Comparison of ENCODE assay signal across 25 cellular contexts in genomic region chr10:113713297-113713982, GRCh38. TPM values are rescaled to one million over a fixed set of nuclear protein-coding genes. Genes with fewer than 3 reads are reported as not detected.
DNase-seq lines count a peak whose midpoint lies in the region; ATAC-seq, FAIRE-seq and TF ChIP-seq lines count a peak whose summit lies in the region.
"Had no signal": no experiment of that assay in that cellular context is flagged by ENCODE, and none has a peak within 500 bp of the region (broad histone marks: within the 10 kb centered on the region; RNA-seq: fewer than 3 reads in every experiment).

No MANE protein-coding gene starts in this region.

- no TSS peak for BruUV-seq in HepG2 (replicated peaks; lab: Mats Ljungman, UMichigan)

- POLR2A ChIA-PET in HepG2 (lab: Yijun Ruan, JAX): no interaction called here

- H3K27me3 ChIP-seq in HepG2 (ENCODE audit: control insufficient read depth in 1 of 2, insufficient read depth in 2 of 2, low read length in 2 of 2) (no peaks in the 10 kb centered on the region), right lobe of liver (no peaks in the 10 kb centered on the region), astrocyte (ENCODE audit: insufficient read depth, low read length) (no peaks in the 10 kb centered on the region), smooth muscle cell (ENCODE audit: low read depth) (no peaks in the 10 kb centered on the region)
- H3K27me3 ChIP-seq: MG63 had no signal

- DNase-seq in HepG2 (ENCODE audit: low spot score): no peak
- no peak for DNase-seq in right lobe of liver
- no peak for DNase-seq in astrocyte (ENCODE audit: low read depth)
- DNase-seq in left colon: no peak
- no peak for DNase-seq in retina
- DNase-seq in activated T-cell treated with anti-CD3 and anti-CD28 coated beads, Interleukin-2, amount 50 U/mL, for 48 hours: no peak
- no peak for DNase-seq in smooth muscle cell (lab: John Stamatoyannopoulos, UW; ENCODE audit: unreplicated experiment)
- DNase-seq in A172 (ENCODE audit: low spot score): no peak
- DNase-seq: C1 segment of cervical spinal cord; CD4-positive, alpha-beta memory T cell; COR-L47; DMS53; KG1; MG63; NCI-H2029; NCI-H446; NCI-H524 treated with DMSO at 0.1 percent for 48 hours; SHP77 treated with DMSO at 0.1 percent for 48 hours had no signal

- H3F3A ChIP-seq in smooth muscle cell (ENCODE audit: low read depth): peaks cover 15% of the 10 kb centered on the region

- H3K4me1 ChIP-seq in HepG2 (ENCODE audit: insufficient read depth, low read length) (no peaks in the 10 kb centered on the region), right lobe of liver (no peaks in the 10 kb centered on the region), astrocyte (ENCODE audit: insufficient read depth, low read length) (peaks cover 15% of the 10 kb centered on the region), smooth muscle cell (ENCODE audit: low read depth) (peaks cover 28% of the 10 kb centered on the region)

- intact Hi-C loops in HepG2 (cut with micrococcal nuclease; ENCODE audit: unreplicated experiment): no loop called here
- intact Hi-C loops in right lobe of liver (cut with DNase I): no loop called here
- intact Hi-C loops in left colon (cut with DNase I, micrococcal nuclease): no loop called here

- H3K9me3 ChIP-seq in HepG2 (ENCODE audit: low read length): no peaks in the 10 kb centered on the region
- no peaks in the 10 kb centered on the region for H3K9me3 ChIP-seq in right lobe of liver
- H3K9me3 ChIP-seq in astrocyte (ENCODE audit: insufficient read depth, low read depth, low read length): no peaks in the 10 kb centered on the region
- H3K9me3 ChIP-seq in smooth muscle cell (replicated peaks; ENCODE audit: low read depth): no peaks in the 10 kb centered on the region
- H3K9me3 ChIP-seq: MG63 had no signal

- no peak for TF ChIP-seq RAD21 in HepG2 (CRISPR knock-in tag; IDR thresholded peaks at IDR 0.05)

- TF ChIP-seq POLR2A in HepG2 (IDR thresholded peaks at IDR 0.05; ENCODE audit: insufficient read depth in 1 of 2, low read depth in 2 of 2, low read length in 2 of 2) (no peak), right lobe of liver (IDR thresholded peaks at IDR 0.05) (no peak)

- FAIRE-seq in HepG2 (lab: Jason Lieb, UNC) (no peak), astrocyte (lab: Jason Lieb, UNC) (peak; percentile 29)

- no peak overlapping the region for H2AFZ ChIP-seq in HepG2 (ENCODE audit: low read length)
- H2AFZ ChIP-seq in astrocyte (ENCODE audit: low read depth, low read length): no peak overlapping the region
- H2AFZ ChIP-seq in smooth muscle cell (ENCODE audit: low read depth): no peak overlapping the region

- no peaks in the 10 kb centered on the region for H3K9me3 Mint-ChIP-seq in astrocyte (ENCODE audit: unreplicated experiment)
- H3K9me3 Mint-ChIP-seq: CD4-positive, alpha-beta memory T cell had no signal

- H4K20me1 ChIP-seq in HepG2 (ENCODE audit: insufficient read depth, low read length) (no peaks in the 10 kb centered on the region), astrocyte (ENCODE audit: insufficient read depth, low read length) (peaks cover 49% of the 10 kb centered on the region), smooth muscle cell (ENCODE audit: low read depth) (peaks cover 69% of the 10 kb centered on the region)

- 95% methylated on average over 3 of the region's 3 CpGs for WGBS in HepG2 (ENCODE audit: low lambda C conversion rate)
- 81% methylated on average over 3 of the region's 3 CpGs for WGBS in right lobe of liver (ENCODE audit: insufficient coverage, low coverage, low lambda C conversion rate, missing lambda C conversion rate)
- 94% methylated on average over 3 of the region's 3 CpGs for WGBS in smooth muscle cell (ENCODE audit: low lambda C conversion rate)

- no peak overlapping the region for H3K27ac Mint-ChIP-seq in astrocyte (ENCODE audit: unreplicated experiment)

- no peaks in the 10 kb centered on the region for H3K27me3 Mint-ChIP-seq in astrocyte (ENCODE audit: low read depth, unreplicated experiment)
- H3K27me3 Mint-ChIP-seq: CD4-positive, alpha-beta memory T cell had no signal

- no peak for TF ChIP-seq CTCF in HepG2 (CRISPR knock-in tag; IDR thresholded peaks at IDR 0.05)
- TF ChIP-seq CTCF in right lobe of liver (IDR thresholded peaks at IDR 0.05): no peak
- TF ChIP-seq CTCF in astrocyte (IDR thresholded peaks at IDR 0.05; ENCODE audit: insufficient read depth, low read depth, low read length): no peak
- TF ChIP-seq CTCF in smooth muscle cell (IDR thresholded peaks at IDR 0.05; ENCODE audit: borderline replicate concordance, insufficient read depth, poor library complexity, severe bottlenecking): no peak

- peaks cover 26% of the 10 kb centered on the region for H3K4me1 Mint-ChIP-seq in astrocyte (ENCODE audit: low read depth, unreplicated experiment)

- no peak for ATAC-seq in HepG2
- no peak for ATAC-seq in right lobe of liver
- peak; percentile 58 for ATAC-seq in left colon
- ATAC-seq: Panc1 had no signal

- H3K27ac ChIP-seq in HepG2 (ENCODE audit: extremely low read length, insufficient read depth, low read length) (no peak overlapping the region), right lobe of liver (no peak overlapping the region), astrocyte (ENCODE audit: low read depth, low read length) (no peak overlapping the region), smooth muscle cell (ENCODE audit: low read depth) (no peak overlapping the region)

- H3K36me3 ChIP-seq in HepG2 (replicated peaks in 1 of 2; ENCODE audit: control insufficient read depth in 1 of 2, insufficient read depth in 2 of 2, low read length in 2 of 2): peaks cover 3% of the 10 kb centered on the region in 2 experiments; a peak in 3 of 5 replicates
- H3K36me3 ChIP-seq in right lobe of liver: no peaks in the 10 kb centered on the region
- H3K36me3 ChIP-seq in astrocyte (ENCODE audit: insufficient read depth, low read length): no peaks in the 10 kb centered on the region
- H3K36me3 ChIP-seq in smooth muscle cell (ENCODE audit: low read depth): no peaks in the 10 kb centered on the region
- H3K36me3 ChIP-seq: MG63 had no signal

- no peak overlapping the region for H3K4me3 ChIP-seq in HepG2 (replicated peaks in 1 of 3; ENCODE audit: insufficient read depth in 1 of 3, low read depth in 2 of 3, low read length in 3 of 3)
- no peak overlapping the region for H3K4me3 ChIP-seq in right lobe of liver
- H3K4me3 ChIP-seq in astrocyte (ENCODE audit: insufficient read depth, low read depth, low read length): no peak overlapping the region
- H3K4me3 ChIP-seq in smooth muscle cell: no peak overlapping the region
- H3K4me3 ChIP-seq: MG63 had no signal

- H3K4me2 ChIP-seq in HepG2 (ENCODE audit: low read depth, low read length) (no peak overlapping the region), astrocyte (ENCODE audit: low read length) (no peak overlapping the region), smooth muscle cell (no peak overlapping the region)

- no peak overlapping the region for H3K4me3 Mint-ChIP-seq in astrocyte (ENCODE audit: unreplicated experiment)

- no peak overlapping the region for H3K9ac ChIP-seq in HepG2 (ENCODE audit: insufficient read depth, low read depth, low read length)
- H3K9ac ChIP-seq in astrocyte (ENCODE audit: low read length): no peak overlapping the region
- H3K9ac ChIP-seq in smooth muscle cell (ENCODE audit: low read depth): no peak overlapping the region

- peaks cover 24% of the 10 kb centered on the region for H3K36me3 Mint-ChIP-seq in astrocyte (ENCODE audit: low read depth, unreplicated experiment)

- in situ Hi-C loops in HepG2 (cut with HindIII; ENCODE audit: extremely low pct_ligation_motif_present, low pct_unique_long_range_greater_than_20kb): no loop called here

- no peak for TF ChIP-seq EP300 in HepG2 (IDR thresholded peaks at IDR 0.05; ENCODE audit: low read depth in 2 of 2, low read length in 2 of 2)
- no peak for TF ChIP-seq EP300 in HepG2 (CRISPR knock-in tag; IDR thresholded peaks at IDR 0.05; ENCODE audit: borderline replicate concordance)

- no peaks in the 10 kb centered on the region for H3K79me2 ChIP-seq in HepG2 (ENCODE audit: insufficient read depth, low read length)
- peaks cover 3% of the 10 kb centered on the region for H3K79me2 ChIP-seq in astrocyte (ENCODE audit: insufficient read depth, low read length)
- no peaks in the 10 kb centered on the region for H3K79me2 ChIP-seq in smooth muscle cell (ENCODE audit: low read depth)

- CTCF ChIA-PET in HepG2 (lab: Yijun Ruan, JAX; ENCODE audit: low intra/inter-chr PET ratio, low total read pairs): no interaction called here

RNA-seq across cellular contexts. Expression of gene CASP7, which starts 33.7 kb away (rescaled TPM):
- total RNA-seq in HepG2 (2016; rRNA removed; fragmentation: Illumina TruSeq; extraction: Trizol) (39.3 and 64.6 TPM in 2 replicates), right lobe of liver (10 to 100 TPM in 5 of 6 experiments, 1 to 10 TPM in 1; 9.5 to 24.7 (median 12.4) TPM), astrocyte (41.9 and 44.9 TPM in 2 replicates), left colon (100 to 1,000 TPM; 177 to 205 TPM), smooth muscle cell (21.5 and 25.8 TPM in 2 replicates)
- total RNA-seq in HepG2 (2016; cell fraction: cytosol; rRNA removed; fragmentation: Illumina TruSeq; extraction: Trizol; ENCODE audit: low read depth): 4.5 and 5.7 TPM in 2 replicates
- 42.2 and 60.7 TPM in 2 replicates for total RNA-seq in HepG2 (2016; cell fraction: insoluble cytoplasmic fraction; rRNA removed; fragmentation: Illumina TruSeq; extraction: Trizol)
- 17.0 and 19.0 TPM in 2 replicates for total RNA-seq in HepG2 (2016; cell fraction: membrane; rRNA removed; fragmentation: Illumina TruSeq; extraction: Trizol)
- total RNA-seq in HepG2 (2016; cell fraction: nucleus; rRNA removed; fragmentation: Illumina TruSeq; extraction: Trizol): 17.3 and 20.2 TPM in 2 replicates
- polyA plus RNA-seq in HepG2 (2011; rRNA removed) (11.9 and 12.2 TPM in 2 replicates), smooth muscle cell (12.3 and 16.2 TPM in 2 replicates)
- 7.9 and 10.9 TPM in 2 replicates for polyA plus RNA-seq in HepG2 (2011; cell fraction: cytosol; rRNA removed)
- 5.8 and 6.8 TPM in 2 replicates for polyA plus RNA-seq in HepG2 (2011; cell fraction: nucleus; rRNA removed)
- 12.5 and 15.5 TPM in 2 replicates for polyA plus RNA-seq in HepG2 (2012)
- 2.1 and 2.3 TPM in 2 replicates for polyA plus RNA-seq in HepG2 (2016; cell fraction: cytosol; fragmentation: Illumina TruSeq; extraction: Trizol; ENCODE audit: low read depth)
- polyA plus RNA-seq in HepG2 (2016; cell fraction: insoluble cytoplasmic fraction; fragmentation: Illumina TruSeq; extraction: Trizol; ENCODE audit: low read depth): 53.0 and 56.5 TPM in 2 replicates
- 9.0 and 9.3 TPM in 2 replicates for polyA plus RNA-seq in HepG2 (2016; cell fraction: membrane; fragmentation: Illumina TruSeq; extraction: Trizol; ENCODE audit: low read depth)
- 25.8 and 29.0 TPM in 2 replicates for polyA plus RNA-seq in HepG2 (2016; cell fraction: nucleus; fragmentation: Illumina TruSeq; extraction: Trizol; ENCODE audit: insufficient read depth, low read depth)
- 5.1 and 13.5 TPM in 2 replicates for polyA minus RNA-seq in HepG2 (2011; rRNA and poly(A)+ RNA removed; ENCODE audit: low replicate concordance)
- 9.8 and 11.6 TPM in 2 replicates for polyA minus RNA-seq in HepG2 (2011; cell fraction: cytosol; rRNA and poly(A)+ RNA removed)
- 10.3 and 10.8 TPM in 2 replicates for polyA minus RNA-seq in HepG2 (2011; cell fraction: nucleus; rRNA and poly(A)+ RNA removed)
- 32.5 and 37.1 TPM in 2 replicates for total RNA-seq in A172 (2014; rRNA removed; shearing (Covaris generic))

RNA-seq across cellular contexts. Expression of gene PLEKHS1, which starts 38.0 kb away (rescaled TPM):
- total RNA-seq in HepG2 (2016; rRNA removed; fragmentation: Illumina TruSeq; extraction: Trizol) (not detected in 2 replicates), right lobe of liver (not detected), astrocyte (not detected in 2 replicates), left colon (10 to 100 TPM in 1 of 2 donors, 1 to 10 TPM in 1; 6.6 to 12.2 TPM), smooth muscle cell (not detected in 2 replicates)
- total RNA-seq in HepG2 (2016; cell fraction: cytosol; rRNA removed; fragmentation: Illumina TruSeq; extraction: Trizol; ENCODE audit: low read depth): not detected in 2 replicates
- not detected in 2 replicates for total RNA-seq in HepG2 (2016; cell fraction: insoluble cytoplasmic fraction; rRNA removed; fragmentation: Illumina TruSeq; extraction: Trizol)
- not detected in 2 replicates for total RNA-seq in HepG2 (2016; cell fraction: membrane; rRNA removed; fragmentation: Illumina TruSeq; extraction: Trizol)
- not detected in 2 replicates for total RNA-seq in HepG2 (2016; cell fraction: nucleus; rRNA removed; fragmentation: Illumina TruSeq; extraction: Trizol)
- polyA plus RNA-seq in HepG2 (2011; rRNA removed) (not detected in 2 replicates), smooth muscle cell (not detected in 2 replicates)
- polyA plus RNA-seq in HepG2 (2011; cell fraction: cytosol; rRNA removed): not detected in 2 replicates
- 0.06 TPM in 1 of 2 replicates, not detected in the other for polyA plus RNA-seq in HepG2 (2011; cell fraction: nucleus; rRNA removed)
- polyA plus RNA-seq in HepG2 (2012): 0.04 TPM in 1 of 2 replicates, not detected in the other
- polyA plus RNA-seq in HepG2 (2016; cell fraction: cytosol; fragmentation: Illumina TruSeq; extraction: Trizol; ENCODE audit: low read depth): not detected in 2 replicates
- polyA plus RNA-seq in HepG2 (2016; cell fraction: insoluble cytoplasmic fraction; fragmentation: Illumina TruSeq; extraction: Trizol; ENCODE audit: low read depth): not detected in 2 replicates
- not detected in 2 replicates for polyA plus RNA-seq in HepG2 (2016; cell fraction: membrane; fragmentation: Illumina TruSeq; extraction: Trizol; ENCODE audit: low read depth)
- polyA plus RNA-seq in HepG2 (2016; cell fraction: nucleus; fragmentation: Illumina TruSeq; extraction: Trizol; ENCODE audit: insufficient read depth, low read depth): 0.13 and 0.29 TPM in 2 replicates
- not detected in 2 replicates for polyA minus RNA-seq in HepG2 (2011; rRNA and poly(A)+ RNA removed; ENCODE audit: low replicate concordance)
- not detected in 2 replicates for polyA minus RNA-seq in HepG2 (2011; cell fraction: cytosol; rRNA and poly(A)+ RNA removed)
- not detected in 2 replicates for polyA minus RNA-seq in HepG2 (2011; cell fraction: nucleus; rRNA and poly(A)+ RNA removed)
- 0.31 TPM in 1 of 2 replicates, not detected in the other for total RNA-seq in A172 (2014; rRNA removed; shearing (Covaris generic))
- total RNA-seq: A673, Daoy, G401, H7, HT-29, OCI-LY7 had no signal
- polyA plus RNA-seq: CD4-positive, alpha-beta memory T cell had no signal

RNA-seq across cellular contexts. Expression of gene NRAP, which starts 49.6 kb away (rescaled TPM):
- total RNA-seq in HepG2 (2016; rRNA removed; fragmentation: Illumina TruSeq; extraction: Trizol) (not detected in 2 replicates), right lobe of liver (1 to 10 TPM in 1 of 6 experiments, under 1 TPM in 4, not detected in 1; 0.07 to 1.9 (median 0.22) TPM), astrocyte (not detected in 2 replicates), left colon (under 1 TPM; 0.49 to 0.64 TPM), smooth muscle cell (not detected in 2 replicates)
- total RNA-seq in HepG2 (2016; cell fraction: cytosol; rRNA removed; fragmentation: Illumina TruSeq; extraction: Trizol; ENCODE audit: low read depth): not detected in 2 replicates
- total RNA-seq in HepG2 (2016; cell fraction: insoluble cytoplasmic fraction; rRNA removed; fragmentation: Illumina TruSeq; extraction: Trizol): not detected in 2 replicates
- not detected in 2 replicates for total RNA-seq in HepG2 (2016; cell fraction: membrane; rRNA removed; fragmentation: Illumina TruSeq; extraction: Trizol)
- total RNA-seq in HepG2 (2016; cell fraction: nucleus; rRNA removed; fragmentation: Illumina TruSeq; extraction: Trizol): not detected in 2 replicates
- polyA plus RNA-seq in HepG2 (2011; rRNA removed) (not detected in 2 replicates), smooth muscle cell (not detected in 2 replicates)
- polyA plus RNA-seq in HepG2 (2011; cell fraction: cytosol; rRNA removed): not detected in 2 replicates
- polyA plus RNA-seq in HepG2 (2011; cell fraction: nucleus; rRNA removed): not detected in 2 replicates
- polyA plus RNA-seq in HepG2 (2012): not detected in 2 replicates
- not detected in 2 replicates for polyA plus RNA-seq in HepG2 (2016; cell fraction: cytosol; fragmentation: Illumina TruSeq; extraction: Trizol; ENCODE audit: low read depth)
- not detected in 2 replicates for polyA plus RNA-seq in HepG2 (2016; cell fraction: insoluble cytoplasmic fraction; fragmentation: Illumina TruSeq; extraction: Trizol; ENCODE audit: low read depth)
- polyA plus RNA-seq in HepG2 (2016; cell fraction: membrane; fragmentation: Illumina TruSeq; extraction: Trizol; ENCODE audit: low read depth): not detected in 2 replicates
- not detected in 2 replicates for polyA plus RNA-seq in HepG2 (2016; cell fraction: nucleus; fragmentation: Illumina TruSeq; extraction: Trizol; ENCODE audit: insufficient read depth, low read depth)
- polyA minus RNA-seq in HepG2 (2011; rRNA and poly(A)+ RNA removed; ENCODE audit: low replicate concordance): not detected in 2 replicates
- not detected in 2 replicates for polyA minus RNA-seq in HepG2 (2011; cell fraction: cytosol; rRNA and poly(A)+ RNA removed)
- polyA minus RNA-seq in HepG2 (2011; cell fraction: nucleus; rRNA and poly(A)+ RNA removed): not detected in 2 replicates
- not detected in 2 replicates for total RNA-seq in A172 (2014; rRNA removed; shearing (Covaris generic))
- total RNA-seq: CD4-positive, alpha-beta memory T cell; Daoy; G401; HT-29; OCI-LY7 had no signal
- polyA plus RNA-seq: CD4-positive, alpha-beta memory T cell had no signal
